29 cellular contexts compared by ENCODE assay signal in genomic region chr10:49284356-49284755, GRCh38. TPM values are rescaled to one million over a fixed set of nuclear protein-coding genes. Genes with fewer than 3 reads are reported as not detected.
DNase-seq lines count a peak whose midpoint lies in the region; ATAC-seq, FAIRE-seq and TF ChIP-seq lines count a peak whose summit lies in the region.
"Had no signal": no experiment of that assay in that cellular context is flagged by ENCODE, and none has a peak within 500 bp of the region (broad histone marks: within the 10 kb centered on the region; RNA-seq: fewer than 3 reads in every experiment).

No MANE protein-coding gene starts in this region.

- FAIRE-seq in urothelium cell line (lab: Jason Lieb, UNC): no peak
- FAIRE-seq: GM12891, H1, HTR-8/SVneo, RCC 7860 had no signal

- H3K27me3 ChIP-seq in right cardiac atrium (ENCODE audit: control insufficient read depth, insufficient read depth): no peaks in the 10 kb centered on the region
- no peaks in the 10 kb centered on the region for H3K27me3 ChIP-seq in parathyroid adenoma (ENCODE audit: control insufficient read depth, insufficient read depth, low read length)
- H3K27me3 ChIP-seq in skeletal muscle tissue (ENCODE audit: control insufficient read depth in 3 of 3, insufficient read depth in 3 of 3, low read length in 3 of 3): no peaks in the 10 kb centered on the region
- H3K27me3 ChIP-seq: BE2C had no signal

- peak overlapping the region; percentile 10 for H2AFZ ChIP-seq in parathyroid adenoma

- H3K36me3 ChIP-seq in parathyroid adenoma (ENCODE audit: control insufficient read depth, insufficient read depth, low read length) (no peaks in the 10 kb centered on the region), skeletal muscle tissue (ENCODE audit: control insufficient read depth in 3 of 3, insufficient read depth in 3 of 3, low read length in 3 of 3) (no peaks in the 10 kb centered on the region)
- H3K36me3 ChIP-seq: BE2C had no signal

- DNase-seq in cardiac septum (ENCODE audit: low spot score) (peak; percentile 19), right cardiac atrium (no peak), NCI-H345 (lab: John Stamatoyannopoulos, UW) (no peak), urothelium cell line (ENCODE audit: low spot score) (no peak)
- DNase-seq: 8988T, ACHN, BE2C, Calu3, DMS79 treated with DMSO at 0.1 percent for 48 hours, GF-D8, MV-4-11, NCI-H1105, NCI-H146, NCI-H1930, NCI-H2107, NCI-H446, NCI-H524 treated with DMSO at 0.1 percent for 48 hours, NCI-H774 had no signal

- no peak for TF ChIP-seq CTCF in parathyroid adenoma (IDR thresholded peaks at IDR 0.05)

- H3K4me1 ChIP-seq in right cardiac atrium (ENCODE audit: control insufficient read depth, insufficient read depth, low read length) (peaks cover 10% of the 10 kb centered on the region), parathyroid adenoma (peaks cover 70% of the 10 kb centered on the region), skeletal muscle tissue (ENCODE audit: control insufficient read depth in 3 of 3, insufficient read depth in 3 of 3, low read length in 3 of 3) (peaks cover 56 to 78% (median 69%) of the 10 kb centered on the region in 3 donors)

- 85% methylated on average over 5 of the region's 5 CpGs for WGBS in right cardiac atrium

- no peak overlapping the region for H3K4me2 ChIP-seq in parathyroid adenoma (ENCODE audit: low read length)

- H3K9ac ChIP-seq in parathyroid adenoma (no peak overlapping the region), skeletal muscle tissue (ENCODE audit: low read depth in 1 of 3, low read length in 3 of 3) (no peak overlapping the region)

- peaks cover 8% of the 10 kb centered on the region for H3K79me2 ChIP-seq in parathyroid adenoma

- intact Hi-C loops in cardiac septum (cut with DNase I) (no loop called here), right cardiac atrium (cut with DNase I) (no loop called here)

- ATAC-seq in right cardiac atrium: no peak
- no peak for ATAC-seq in HG03095 (IDR thresholded peaks at IDR 0.05; ENCODE audit: unreplicated experiment)
- ATAC-seq: HCT116, K562 had no signal

- H3K27ac ChIP-seq in right cardiac atrium (ENCODE audit: low read length): no peak overlapping the region
- peak overlapping the region; percentile 99 for H3K27ac ChIP-seq in parathyroid adenoma
- peak overlapping the region; percentile 94 for H3K27ac ChIP-seq in skeletal muscle tissue (ENCODE audit: low read depth, low read length)

- H3K9me3 ChIP-seq in right cardiac atrium (ENCODE audit: control insufficient read depth, low read length) (no peaks in the 10 kb centered on the region), parathyroid adenoma (ENCODE audit: control insufficient read depth, low read length) (no peaks in the 10 kb centered on the region), skeletal muscle tissue (ENCODE audit: control insufficient read depth in 3 of 3, low read length in 3 of 3) (no peaks in the 10 kb centered on the region)
- H3K9me3 ChIP-seq: BE2C had no signal

- H3K4me3 ChIP-seq in right cardiac atrium (ENCODE audit: low read length): no peak overlapping the region
- H3K4me3 ChIP-seq in parathyroid adenoma (ENCODE audit: low read depth, low read length): no peak overlapping the region
- H3K4me3 ChIP-seq in skeletal muscle tissue (ENCODE audit: low read length in 3 of 3): no peak overlapping the region
- H3K4me3 ChIP-seq: K562 had no signal

RNA-seq across cellular contexts. Expression of gene C10orf71, which starts 14.6 kb away (rescaled TPM):
- total RNA-seq in cardiac septum (163 TPM), right cardiac atrium (10 to 100 TPM; 29.3 to 98.9 (median 73.2) TPM), skeletal muscle tissue (4.7 TPM)
- 27.8 TPM for polyA plus RNA-seq in right cardiac atrium
- total RNA-seq: Calu3, H1, LHCN-M2, MCF 10A had no signal
- polyA plus RNA-seq: H1 had no signal
